ENCODE assay signal across 7 cellular contexts in genomic region chr7:142564166-142564565, GRCh38.
DNase-seq lines count a peak whose midpoint lies in the region; TF ChIP-seq lines count a peak whose summit lies in the region.
"Not testable (repeated sequence)": the region's sequence is repeated elsewhere in the genome, so short reads cannot be mapped to it uniquely, and the experiment has no call there.

No MANE protein-coding gene starts in this region.

- H3K9me3 Mint-ChIP-seq in activated naive CD8-positive, alpha-beta T cell (ENCODE audit: low read depth), result not testable (repeated sequence)

- H2AFZ ChIP-seq in fibroblast of lung (ENCODE audit: low read length); osteoblast (ENCODE audit: low read length): not testable (repeated sequence)

- H3K36me3 ChIP-seq in fibroblast of lung (ENCODE audit: control insufficient read depth, insufficient read depth, low read length); osteoblast (ENCODE audit: insufficient read depth, low read length): not testable (repeated sequence)

- not testable (repeated sequence) for TF ChIP-seq CTCF in AG10803 (conservative IDR thresholded peaks at IDR 0.05; ENCODE audit: low read length); fibroblast of lung (conservative IDR thresholded peaks at IDR 0.05 in 1 of 2, IDR thresholded peaks at IDR 0.05 in 1 of 2; ENCODE audit: low read depth in 1 of 2, low read length in 2 of 2); osteoblast (IDR thresholded peaks at IDR 0.05; ENCODE audit: extremely low read depth, low read depth, low read length)

- peaks cover 26% of the 10 kb centered on the region for H3K4me1 ChIP-seq in fibroblast of lung (ENCODE audit: control insufficient read depth, extremely low read depth, insufficient read depth, low read length)
- H3K4me1 ChIP-seq in osteoblast (ENCODE audit: insufficient read depth, low read length), result peaks cover 44% of the 10 kb centered on the region

- H3K79me2 ChIP-seq in fibroblast of lung (ENCODE audit: control insufficient read depth, insufficient read depth, low read length); osteoblast (ENCODE audit: insufficient read depth, low read length): not testable (repeated sequence)

- peak overlapping the region; percentile 34 for H3K27ac Mint-ChIP-seq in activated naive CD8-positive, alpha-beta T cell

- H4K20me1 ChIP-seq in fibroblast of lung (ENCODE audit: control insufficient read depth, extremely low read depth, insufficient read depth, low read length); osteoblast (ENCODE audit: insufficient read depth, low read length): not testable (repeated sequence)

- DNase-seq in AG10803 (ENCODE audit: low read depth) (peak; percentile 49), GDM1 (lab: John Stamatoyannopoulos, UW) (peak; percentile 39), KBM-7 (peak; percentile 8), MV-4-11 (lab: John Stamatoyannopoulos, UW) (peak; percentile 57)
- not testable (repeated sequence) for DNase-seq in fibroblast of lung (ENCODE audit: low read depth in 2 of 2); osteoblast (ENCODE audit: insufficient read length, low spot score, missing footprints)

- not testable (repeated sequence) for H3K4me2 ChIP-seq in fibroblast of lung (ENCODE audit: extremely low read depth, insufficient read depth, low read length)
- H3K4me2 ChIP-seq in osteoblast (ENCODE audit: insufficient read depth, low read length), result peak overlapping the region; percentile 68

- not testable (repeated sequence) for H3K9me3 ChIP-seq in fibroblast of lung (ENCODE audit: control insufficient read depth, insufficient read depth, low read depth, low read length); osteoblast (ENCODE audit: low read depth, low read length)

- H3K36me3 Mint-ChIP-seq in activated naive CD8-positive, alpha-beta T cell, result not testable (repeated sequence)

- H3K4me3 ChIP-seq in AG10803 (ENCODE audit: low read length); fibroblast of lung (replicated peaks in 1 of 4; ENCODE audit: control extremely low read depth in 1 of 4, insufficient read depth in 1 of 4, low read depth in 3 of 4, low read length in 4 of 4); osteoblast (ENCODE audit: insufficient read depth, low read length): not testable (repeated sequence)

- H3K4me1 Mint-ChIP-seq in activated naive CD8-positive, alpha-beta T cell (ENCODE audit: low read depth), result not testable (repeated sequence)

- peak overlapping the region; percentile 59 for H3K27ac ChIP-seq in fibroblast of lung (ENCODE audit: insufficient read depth, low read length)
- H3K27ac ChIP-seq in osteoblast (ENCODE audit: low read depth, low read length), result peak overlapping the region; percentile 58

- H3K4me3 Mint-ChIP-seq in activated naive CD8-positive, alpha-beta T cell, result not testable (repeated sequence)

- H3K27me3 ChIP-seq in fibroblast of lung (ENCODE audit: control insufficient read depth, insufficient read depth, low read length); osteoblast (ENCODE audit: insufficient read depth, low read length): not testable (repeated sequence)

- H3K27me3 Mint-ChIP-seq in activated naive CD8-positive, alpha-beta T cell, result not testable (repeated sequence)

- H3K9ac ChIP-seq in fibroblast of lung (ENCODE audit: insufficient read depth, low read length), result not testable (repeated sequence)

- in situ Hi-C loops in KBM-7 (cut with MboI; ENCODE audit: low pct_unique_long_range_greater_than_20kb, low sequenced_read_pairs), result not testable (repeated sequence)
